Comparison of ENCODE assay signal across 40 cellular contexts in the genomic region with DNA sequence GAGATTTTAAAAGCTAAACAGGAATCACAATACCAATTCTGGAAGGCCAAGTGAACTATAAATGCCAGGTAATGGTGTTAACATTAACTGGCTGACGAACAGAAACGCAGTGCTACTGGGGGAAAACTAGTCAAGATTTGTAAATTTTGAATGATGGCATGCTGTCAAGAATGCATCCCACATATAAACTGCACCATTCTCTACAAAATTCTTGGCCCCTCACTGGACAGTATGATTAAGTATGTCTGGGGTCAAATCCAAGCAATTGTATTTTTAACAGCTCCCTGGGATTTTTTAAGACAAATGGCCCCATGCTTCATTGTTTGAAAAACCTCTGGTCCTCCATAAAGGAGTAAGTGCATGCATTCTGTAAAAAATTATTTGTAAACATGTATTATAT.
"Had no signal": no experiment of that assay in that cellular context is flagged by ENCODE, and none has a peak within 500 bp of the region (broad histone marks: within the 10 kb centered on the region; RNA-seq: fewer than 3 reads in every experiment).

No MANE protein-coding gene starts in this region.

- H3K9me3 ChIP-seq: adrenal gland, ascending aorta, body of pancreas, breast epithelium had no signal

- H3K27ac ChIP-seq: adrenal gland, ascending aorta, body of pancreas, brain microvascular endothelial cell, breast epithelium, cardiac muscle cell had no signal

- FAIRE-seq: bronchial epithelial cell, colon had no signal

- H3K4me3 ChIP-seq: adrenal gland, ascending aorta, body of pancreas, breast epithelium, cardiac muscle cell had no signal

- H3K36me3 ChIP-seq: adrenal gland, ascending aorta, brain microvascular endothelial cell, breast epithelium, cardiac muscle cell had no signal

- DNase-seq: activated effector memory CD4-positive, alpha-beta T cell treated with anti-CD3 and anti-CD28 coated beads, Interleukin-2, amount 50 U/mL, for 16 hours; activated effector memory CD4-positive, alpha-beta T cell treated with Interleukin-2 at 50 U/mL for 16 hours; activated gamma-delta T cell; activated gamma-delta T cell treated with Interleukin-2 at 50 U/mL for 16 hours; activated naive CD4-positive, alpha-beta T cell; activated naive CD4-positive, alpha-beta T cell treated with anti-CD3 and anti-CD28 coated beads, Interleukin-2, amount 10 ng/mL, durations not matched to agents 7 days and 5 days; activated naive CD4-positive, alpha-beta T cell treated with anti-CD3 and anti-CD28 coated beads, Interleukin-2, amount 50 U/mL, for 16 hours; activated naive CD4-positive, alpha-beta T cell treated with Interleukin-2 at 50 U/mL for 16 hours; activated naive CD8-positive, alpha-beta T cell treated with anti-CD3 and anti-CD28 coated beads for 36 hours; activated naive CD8-positive, alpha-beta T cell treated with anti-CD3 and anti-CD28 coated beads, Interleukin-2, amount 10 ng/mL, durations not matched to agents 7 days and 5 days; activated naive CD8-positive, alpha-beta T cell treated with anti-CD3 and anti-CD28 coated beads, Interleukin-2, amount 50 U/mL, for 24 hours; activated T-cell treated with anti-CD3 and anti-CD28 coated beads for 4 hours; activated T-cell treated with anti-CD3 and anti-CD28 coated beads, Interleukin-2, amount 50 U/mL, for 1 hour; activated T-cell treated with anti-CD3 and anti-CD28 coated beads, Interleukin-2, amount 50 U/mL, for 24 hours; activated T-cell treated with anti-CD3 and anti-CD28 coated beads, Interleukin-2, amount 50 U/mL, for 4 hours; activated T-cell treated with anti-CD3 and anti-CD28 coated beads, Interleukin-2, amount 50 U/mL, for 48 hours; activated T-cell treated with anti-CD3 and anti-CD28 coated beads, Interleukin-2, amount 50 U/mL, for 72 hours; adrenal gland; amniotic stem cell; amygdala; anterior cingulate cortex; aorta; body of pancreas; brain microvascular endothelial cell; caudate nucleus; central memory CD4-positive, alpha-beta T cell; cerebellar nuclear complex had no signal

- H3K4me1 ChIP-seq: adrenal gland, ascending aorta, body of pancreas, breast epithelium had no signal

- H3K27me3 ChIP-seq: adrenal gland, ascending aorta, body of pancreas, brain microvascular endothelial cell, breast epithelium, cardiac muscle cell had no signal

- H3K36me3 Mint-ChIP-seq: activated naive CD4-positive, alpha-beta T cell treated with anti-CD3 and anti-CD28 coated beads, Interleukin-2, amount 10 ng/mL, durations not matched to agents 7 days and 5 days; activated naive CD4-positive, alpha-beta T cell treated with anti-CD3 and anti-CD28 coated beads, Interleukin-2, amount 50 U/mL, for 24 hours; brain had no signal

- H3K27me3 Mint-ChIP-seq: activated naive CD4-positive, alpha-beta T cell treated with anti-CD3 and anti-CD28 coated beads, Interleukin-2, amount 50 U/mL, for 24 hours; activated naive CD8-positive, alpha-beta T cell treated with anti-CD3 and anti-CD28 coated beads for 36 hours; brain had no signal

- H3K4me3 Mint-ChIP-seq: activated naive CD4-positive, alpha-beta T cell treated with anti-CD3 and anti-CD28 coated beads, Interleukin-2, amount 10 ng/mL, durations not matched to agents 7 days and 5 days; activated naive CD4-positive, alpha-beta T cell treated with anti-CD3 and anti-CD28 coated beads, Interleukin-2, amount 50 U/mL, for 24 hours; activated naive CD8-positive, alpha-beta T cell; activated naive CD8-positive, alpha-beta T cell treated with anti-CD3 and anti-CD28 coated beads for 36 hours; activated naive CD8-positive, alpha-beta T cell treated with anti-CD3 and anti-CD28 coated beads, Interleukin-2, amount 10 ng/mL, durations not matched to agents 7 days and 5 days; activated naive CD8-positive, alpha-beta T cell treated with anti-CD3 and anti-CD28 coated beads, Interleukin-2, amount 50 U/mL, for 24 hours; activated T-cell treated with anti-CD3 and anti-CD28 coated beads, Interleukin-2, amount 50 U/mL, for 24 hours; activated T-cell treated with anti-CD3 and anti-CD28 coated beads, Interleukin-2, amount 50 U/mL, for 4 hours; activated T-cell treated with anti-CD3 and anti-CD28 coated beads, Interleukin-2, amount 50 U/mL, for 72 hours; activated T-helper 1 cell treated with anti-CD3 and anti-CD28 coated beads, Interleukin-12 subunit alpha, Interleukin-12 subunit beta, Interleukin-2, Interleukin-4 antibody, amounts not matched to agents 30 ng/mL and 10 ng/mL and 1 ng/mL, durations not matched to agents 14 hours and 24 hours and 36 hours; activated T-helper 17 cell treated with anti-CD3 and anti-CD28 coated beads, Interleukin-2, amount 50 U/mL, for 72 hours; brain; central memory CD8-positive, alpha-beta T cell had no signal

- H3K9me3 Mint-ChIP-seq: activated naive CD4-positive, alpha-beta T cell treated with anti-CD3 and anti-CD28 coated beads, Interleukin-2, amount 10 ng/mL, durations not matched to agents 7 days and 5 days; activated naive CD4-positive, alpha-beta T cell treated with anti-CD3 and anti-CD28 coated beads, Interleukin-2, amount 50 U/mL, for 24 hours; activated naive CD8-positive, alpha-beta T cell treated with anti-CD3 and anti-CD28 coated beads, Interleukin-2, amount 50 U/mL, for 24 hours; activated T-cell treated with anti-CD3 and anti-CD28 coated beads, Interleukin-2, amount 50 U/mL, for 24 hours; activated T-helper 1 cell treated with anti-CD3 and anti-CD28 coated beads, Interleukin-12 subunit alpha, Interleukin-12 subunit beta, Interleukin-2, Interleukin-4 antibody, amounts not matched to agents 30 ng/mL and 10 ng/mL and 1 ng/mL, durations not matched to agents 14 hours and 24 hours and 36 hours; activated T-helper 17 cell treated with anti-CD3 and anti-CD28 coated beads, Interleukin-2, amount 50 U/mL, for 72 hours; activated T-helper 2 cell treated with anti-CD3 and anti-CD28 coated beads, Interferon-gamma antibody, Interleukin-2, Interleukin-4, amounts not matched to agents 10 μg/mL and 5 μg/mL and 100 μg/mL, durations not matched to agents 14 hours and 24 hours and 36 hours; central memory CD8-positive, alpha-beta T cell had no signal

- H3K4me1 Mint-ChIP-seq: activated naive CD4-positive, alpha-beta T cell treated with anti-CD3 and anti-CD28 coated beads, Interleukin-2, amount 10 ng/mL, durations not matched to agents 7 days and 5 days; activated naive CD4-positive, alpha-beta T cell treated with anti-CD3 and anti-CD28 coated beads, Interleukin-2, amount 50 U/mL, for 24 hours; activated naive CD8-positive, alpha-beta T cell treated with anti-CD3 and anti-CD28 coated beads for 36 hours; activated T-helper 17 cell treated with anti-CD3 and anti-CD28 coated beads, Interleukin-2, amount 50 U/mL, for 72 hours; brain; central memory CD8-positive, alpha-beta T cell had no signal

- H3K27ac Mint-ChIP-seq: activated naive CD4-positive, alpha-beta T cell treated with anti-CD3 and anti-CD28 coated beads, Interleukin-2, amount 10 ng/mL, durations not matched to agents 7 days and 5 days; activated naive CD4-positive, alpha-beta T cell treated with anti-CD3 and anti-CD28 coated beads, Interleukin-2, amount 50 U/mL, for 24 hours; activated naive CD4-positive, alpha-beta T cell treated with anti-CD3 and anti-CD28 coated beads, Interleukin-2, amount 50 U/mL, for 72 hours; activated naive CD8-positive, alpha-beta T cell; activated naive CD8-positive, alpha-beta T cell treated with anti-CD3 and anti-CD28 coated beads for 36 hours; activated naive CD8-positive, alpha-beta T cell treated with anti-CD3 and anti-CD28 coated beads, Interleukin-2, amount 10 ng/mL, durations not matched to agents 7 days and 5 days; activated naive CD8-positive, alpha-beta T cell treated with anti-CD3 and anti-CD28 coated beads, Interleukin-2, amount 50 U/mL, for 24 hours; activated T-cell treated with anti-CD3 and anti-CD28 coated beads, Interleukin-2, amount 50 U/mL, for 24 hours; activated T-cell treated with anti-CD3 and anti-CD28 coated beads, Interleukin-2, amount 50 U/mL, for 72 hours; activated T-helper 1 cell treated with anti-CD3 and anti-CD28 coated beads, Interleukin-12 subunit alpha, Interleukin-12 subunit beta, Interleukin-2, Interleukin-4 antibody, amounts not matched to agents 30 ng/mL and 10 ng/mL and 1 ng/mL, durations not matched to agents 14 hours and 24 hours and 36 hours; activated T-helper 17 cell treated with anti-CD3 and anti-CD28 coated beads, Interleukin-2, amount 50 U/mL, for 72 hours; activated T-helper 2 cell treated with anti-CD3 and anti-CD28 coated beads, Interferon-gamma antibody, Interleukin-2, Interleukin-4, amounts not matched to agents 10 μg/mL and 5 μg/mL and 100 μg/mL, durations not matched to agents 14 hours and 24 hours and 36 hours; brain had no signal
